Comparison of ENCODE assay signal across 1 cellular context in the genomic region with DNA sequence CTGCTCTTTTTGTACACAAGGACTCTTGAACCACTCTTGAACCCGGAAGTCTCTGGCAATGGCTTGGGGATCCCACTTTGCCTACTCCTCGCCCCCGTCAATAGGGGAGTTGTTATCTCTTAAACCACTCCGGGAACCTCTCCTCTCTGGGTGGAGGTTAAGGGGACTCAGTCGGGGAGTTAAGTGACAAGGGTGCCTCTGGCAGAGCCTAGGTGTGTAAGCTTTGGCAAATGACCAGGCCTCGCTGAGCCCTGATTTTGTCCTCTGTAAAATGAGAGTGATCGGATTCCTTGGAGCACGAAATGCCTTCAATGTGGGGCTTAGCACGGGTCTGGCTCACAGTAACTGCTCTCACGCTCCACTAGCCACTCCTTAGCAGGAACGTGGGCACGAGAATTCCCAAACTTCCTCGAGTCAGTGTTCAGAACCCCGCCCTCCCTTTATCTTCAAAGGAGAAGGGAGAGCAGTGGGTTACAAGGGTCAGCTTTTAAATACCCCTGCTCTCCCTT.
TF ChIP-seq lines count a peak whose summit lies in the region.

No MANE protein-coding gene starts in this region.

TF ChIP-seq in GM12878, 131 proteins besides CTCF, POLR2A, EP300 and RAD21 (continued from another document):
- TF ChIP-seq, protein P1, sequence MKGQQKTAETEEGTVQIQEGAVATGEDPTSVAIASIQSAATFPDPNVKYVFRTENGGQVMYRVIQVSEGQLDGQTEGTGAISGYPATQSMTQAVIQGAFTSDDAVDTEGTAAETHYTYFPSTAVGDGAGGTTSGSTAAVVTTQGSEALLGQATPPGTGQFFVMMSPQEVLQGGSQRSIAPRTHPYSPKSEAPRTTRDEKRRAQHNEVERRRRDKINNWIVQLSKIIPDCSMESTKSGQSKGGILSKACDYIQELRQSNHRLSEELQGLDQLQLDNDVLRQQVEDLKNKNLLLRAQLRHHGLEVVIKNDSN (IDR thresholded peaks at IDR 0.05; ENCODE audit: borderline replicate concordance, extremely low read length, insufficient read depth, low read depth, low read length): no peak
- TF ChIP-seq ZNF274 (IDR thresholded peaks at IDR 0.05; ENCODE audit: insufficient read depth, insufficient read length) (no peak), CBFB (IDR thresholded peaks at IDR 0.05; ENCODE audit: low read depth) (no peak), ESRRA (IDR thresholded peaks at IDR 0.05; ENCODE audit: low read length) (no peak), YY1 (IDR thresholded peaks at IDR 0.05; ENCODE audit: low read depth, low read length) (no peak), ZNF622 (IDR thresholded peaks at IDR 0.05) (no peak), ZNF217 (IDR thresholded peaks at IDR 0.05) (no peak), RUNX3 (IDR thresholded peaks at IDR 0.05; ENCODE audit: low read length) (no peak), GABPA (IDR thresholded peaks at IDR 0.05; ENCODE audit: low read depth) (no peak), KLF5 (IDR thresholded peaks at IDR 0.05; ENCODE audit: partially characterized antibody) (no peak), SIN3A (IDR thresholded peaks at IDR 0.05; ENCODE audit: low read depth, low read length) (no peak), TARDBP (IDR thresholded peaks at IDR 0.05; ENCODE audit: borderline replicate concordance) (no peak)
- TF ChIP-seq, protein P2, sequence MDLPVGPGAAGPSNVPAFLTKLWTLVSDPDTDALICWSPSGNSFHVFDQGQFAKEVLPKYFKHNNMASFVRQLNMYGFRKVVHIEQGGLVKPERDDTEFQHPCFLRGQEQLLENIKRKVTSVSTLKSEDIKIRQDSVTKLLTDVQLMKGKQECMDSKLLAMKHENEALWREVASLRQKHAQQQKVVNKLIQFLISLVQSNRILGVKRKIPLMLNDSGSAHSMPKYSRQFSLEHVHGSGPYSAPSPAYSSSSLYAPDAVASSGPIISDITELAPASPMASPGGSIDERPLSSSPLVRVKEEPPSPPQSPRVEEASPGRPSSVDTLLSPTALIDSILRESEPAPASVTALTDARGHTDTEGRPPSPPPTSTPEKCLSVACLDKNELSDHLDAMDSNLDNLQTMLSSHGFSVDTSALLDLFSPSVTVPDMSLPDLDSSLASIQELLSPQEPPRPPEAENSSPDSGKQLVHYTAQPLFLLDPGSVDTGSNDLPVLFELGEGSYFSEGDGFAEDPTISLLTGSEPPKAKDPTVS (IDR thresholded peaks at IDR 0.05; ENCODE audit: low read depth, low read length): no peak
- TF ChIP-seq, protein P3, sequence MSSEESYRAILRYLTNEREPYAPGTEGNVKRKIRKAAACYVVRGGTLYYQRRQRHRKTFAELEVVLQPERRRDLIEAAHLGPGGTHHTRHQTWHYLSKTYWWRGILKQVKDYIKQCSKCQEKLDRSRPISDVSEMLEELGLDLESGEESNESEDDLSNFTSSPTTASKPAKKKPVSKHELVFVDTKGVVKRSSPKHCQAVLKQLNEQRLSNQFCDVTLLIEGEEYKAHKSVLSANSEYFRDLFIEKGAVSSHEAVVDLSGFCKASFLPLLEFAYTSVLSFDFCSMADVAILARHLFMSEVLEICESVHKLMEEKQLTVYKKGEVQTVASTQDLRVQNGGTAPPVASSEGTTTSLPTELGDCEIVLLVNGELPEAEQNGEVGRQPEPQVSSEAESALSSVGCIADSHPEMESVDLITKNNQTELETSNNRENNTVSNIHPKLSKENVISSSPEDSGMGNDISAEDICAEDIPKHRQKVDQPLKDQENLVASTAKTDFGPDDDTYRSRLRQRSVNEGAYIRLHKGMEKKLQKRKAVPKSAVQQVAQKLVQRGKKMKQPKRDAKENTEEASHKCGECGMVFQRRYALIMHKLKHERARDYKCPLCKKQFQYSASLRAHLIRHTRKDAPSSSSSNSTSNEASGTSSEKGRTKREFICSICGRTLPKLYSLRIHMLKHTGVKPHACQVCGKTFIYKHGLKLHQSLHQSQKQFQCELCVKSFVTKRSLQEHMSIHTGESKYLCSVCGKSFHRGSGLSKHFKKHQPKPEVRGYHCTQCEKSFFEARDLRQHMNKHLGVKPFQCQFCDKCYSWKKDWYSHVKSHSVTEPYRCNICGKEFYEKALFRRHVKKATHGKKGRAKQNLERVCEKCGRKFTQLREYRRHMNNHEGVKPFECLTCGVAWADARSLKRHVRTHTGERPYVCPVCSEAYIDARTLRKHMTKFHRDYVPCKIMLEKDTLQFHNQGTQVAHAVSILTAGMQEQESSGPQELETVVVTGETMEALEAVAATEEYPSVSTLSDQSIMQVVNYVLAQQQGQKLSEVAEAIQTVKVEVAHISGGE (CRISPR knock-in tag; IDR thresholded peaks at IDR 0.05): no peak
